In genomic region chr7:128872394-128872824, GRCh38 we compare ENCODE assay signal across 19 cellular contexts. TPM values are rescaled to one million over a fixed set of nuclear protein-coding genes. Genes with fewer than 3 reads are reported as not detected.
DNase-seq lines count a peak whose midpoint lies in the region; ATAC-seq and TF ChIP-seq lines count a peak whose summit lies in the region.
"Had no signal": no experiment of that assay in that cellular context is flagged by ENCODE, and none has a peak within 500 bp of the region (broad histone marks: within the 10 kb centered on the region; RNA-seq: fewer than 3 reads in every experiment).

No MANE protein-coding gene starts in this region.

- H3K27ac Mint-ChIP-seq in neural progenitor cell = no peak overlapping the region

- H2AFZ ChIP-seq in neural progenitor cell (replicated peaks) = no peak overlapping the region

- in situ Hi-C loops in astrocyte of the cerebellum (cut with HindIII; ENCODE audit: low sequenced_read_pairs) = no loop called here

- H3K4me1 ChIP-seq in neural progenitor cell = peaks cover 11% of the 10 kb centered on the region

- no peak for TF ChIP-seq POLR2A in erythroblast (IDR thresholded peaks at IDR 0.05; ENCODE audit: low read length)

- TF ChIP-seq CTCF in GM06990 (IDR thresholded peaks at IDR 0.05; ENCODE audit: insufficient read depth, low read length, poor library complexity, severe bottlenecking) (peak; percentile 9), astrocyte of the cerebellum (IDR thresholded peaks at IDR 0.05; ENCODE audit: low read depth, low read length, missing control alignments) (peak; percentile 7), neural progenitor cell (IDR thresholded peaks at IDR 0.05) (peak; percentile 29)

- no peak overlapping the region for H3K4me3 ChIP-seq in GM06990 (replicated peaks; ENCODE audit: low read depth, low read length)
- H3K4me3 ChIP-seq in astrocyte of the cerebellum (ENCODE audit: low read depth, low read length) = no peak overlapping the region
- no peak overlapping the region for H3K4me3 ChIP-seq in neural progenitor cell
- H3K4me3 ChIP-seq: colonic mucosa, heart right ventricle, suprapubic skin had no signal

- H3K4me1 Mint-ChIP-seq in neural progenitor cell = peaks cover 21% of the 10 kb centered on the region

- DNase-seq in GM06990 (ENCODE audit: extremely low read depth, insufficient read length) (no peak), HT1080 (ENCODE audit: low read depth) (peak; percentile 58), astrocyte of the cerebellum (ENCODE audit: low read depth) (no peak), neural progenitor cell (ENCODE audit: low spot score) (no peak), NCI-H2029 (lab: John Stamatoyannopoulos, UW) (no peak), erythroblast (lab: John Stamatoyannopoulos, UW) (no peak)
- DNase-seq: activated CD4-positive, alpha-beta T cell treated with anti-CD3 and anti-CD28 coated beads, Interleukin-2, amount 50 U/mL, for 1 hour; amniotic stem cell; colonic mucosa; EL; heart right ventricle; NCI-H146; NCI-H510A treated with DMSO at 0.1 percent for 48 hours; T-helper 9 cell had no signal

- no peaks in the 10 kb centered on the region for H3K9me3 Mint-ChIP-seq in neural progenitor cell

- no peak overlapping the region for H3K4me3 Mint-ChIP-seq in neural progenitor cell

- H3K36me3 ChIP-seq in GM06990 (ENCODE audit: control insufficient read depth, insufficient read depth, low read length) (no peaks in the 10 kb centered on the region; the same call in none of the 2 replicates), neural progenitor cell (no peaks in the 10 kb centered on the region)
- H3K36me3 ChIP-seq: colonic mucosa, heart right ventricle, suprapubic skin had no signal

- H3K27me3 Mint-ChIP-seq in neural progenitor cell (ENCODE audit: insufficient read depth, low read depth) = peaks cover 25% of the 10 kb centered on the region

- no peak for ATAC-seq in GM21381 (IDR thresholded peaks at IDR 0.05; ENCODE audit: unreplicated experiment)
- ATAC-seq: esophagus mucosa, heart right ventricle, left lobe of liver had no signal

- no peak overlapping the region for H3K4me2 ChIP-seq in neural progenitor cell

- no peaks in the 10 kb centered on the region for H3K9me3 ChIP-seq in neural progenitor cell (ENCODE audit: low read depth)
- H3K9me3 ChIP-seq: colonic mucosa, heart right ventricle, suprapubic skin had no signal

- H3K79me2 ChIP-seq in neural progenitor cell (ENCODE audit: low read depth) = no peaks in the 10 kb centered on the region

- H3K27ac ChIP-seq in neural progenitor cell = no peak overlapping the region
- H3K27ac ChIP-seq: C4-2B, colonic mucosa, heart right ventricle, suprapubic skin had no signal

- peaks cover 30% of the 10 kb centered on the region for H3F3A ChIP-seq in neural progenitor cell (ENCODE audit: low read depth)

- H3K9ac ChIP-seq in neural progenitor cell = no peak overlapping the region

- H3K27me3 ChIP-seq in GM06990 (replicated peaks; ENCODE audit: control insufficient read depth, insufficient read depth, low read length) = no peaks in the 10 kb centered on the region
- peaks cover 50% of the 10 kb centered on the region for H3K27me3 ChIP-seq in neural progenitor cell
- H3K27me3 ChIP-seq: colonic mucosa, suprapubic skin had no signal

- peaks cover 18% of the 10 kb centered on the region for H4K20me1 ChIP-seq in neural progenitor cell (ENCODE audit: low read depth)

- no peaks in the 10 kb centered on the region for H3K36me3 Mint-ChIP-seq in neural progenitor cell

RNA-seq across cellular contexts. Expression of gene ATP6V1F, which starts 9.8 kb away (rescaled TPM):
- 114 and 126 TPM in 2 replicates for total RNA-seq in HT1080 (2014; rRNA removed; shearing (Covaris generic))
- 102 and 111 TPM in 2 replicates for polyA plus RNA-seq in HT1080 (2015; cell fraction: cytosol; rRNA removed)
- 28.0 and 33.8 TPM in 2 replicates for polyA plus RNA-seq in HT1080 (2015; cell fraction: nucleus; rRNA removed)
- total RNA-seq in neural progenitor cell (ENCODE audit: low replicate concordance) = 61.4 and 81.8 TPM in 2 replicates

RNA-seq across cellular contexts. Expression of gene KCP, which starts 38.1 kb away (rescaled TPM):
- 0.35 and 1.4 TPM in 2 replicates for total RNA-seq in HT1080 (2014; rRNA removed; shearing (Covaris generic))
- 0.09 and 0.18 TPM in 2 replicates for polyA plus RNA-seq in HT1080 (2015; cell fraction: cytosol; rRNA removed)
- polyA plus RNA-seq in HT1080 (2015; cell fraction: nucleus; rRNA removed) = 1.1 and 2.7 TPM in 2 replicates
- total RNA-seq in neural progenitor cell (ENCODE audit: low replicate concordance) = 0.06 and 3.5 TPM in 2 replicates

RNA-seq across cellular contexts. Expression of gene FLNC, which starts 42.2 kb away (rescaled TPM):
- 38.2 and 38.6 TPM in 2 replicates for total RNA-seq in HT1080 (2014; rRNA removed; shearing (Covaris generic))
- polyA plus RNA-seq in HT1080 (2015; cell fraction: cytosol; rRNA removed) = 6.4 and 6.6 TPM in 2 replicates
- polyA plus RNA-seq in HT1080 (2015; cell fraction: nucleus; rRNA removed) = 59.0 and 60.8 TPM in 2 replicates
- 6.7 and 23.7 TPM in 2 replicates for total RNA-seq in neural progenitor cell (ENCODE audit: low replicate concordance)
